8 cellular contexts compared by ENCODE assay signal in genomic region chr15:72375846-72376581, GRCh38. TPM values are rescaled to one million over a fixed set of nuclear protein-coding genes. Genes with fewer than 3 reads are reported as not detected.
DNase-seq lines count a peak whose midpoint lies in the region; ATAC-seq and TF ChIP-seq lines count a peak whose summit lies in the region.

Gene HEXA (minus strand): TSS chr15:72376014. CDS start chr15:72375972, 42 bp downstream.

- peak within 1 kb of the TSS; percentile 95 to 98 (median 96) for H3K27ac Mint-ChIP-seq in CD4-positive, CD25-positive, alpha-beta regulatory T cell
- H3K27ac Mint-ChIP-seq in activated CD4-positive, alpha-beta memory T cell treated with anti-CD3 and anti-CD28 coated beads, Interleukin-2, amount 10 ng/mL, durations not matched to agents 7 days and 5 days: peak within 1 kb of the TSS; percentile 92

- CTCF ChIA-PET in activated CD4-positive, alpha-beta memory T cell treated with anti-CD3 and anti-CD28 coated beads, Interleukin-2, amount 10 ng/mL, durations not matched to agents 7 days and 5 days (lab: Charles Lee): interaction anchor here (0.7 to 2.1 kb wide), 4 partner anchors 9 to 149 kb away, joined by 3 to 5 read pairs (median 4); no protein-coding TSS in a partner anchor

- no peaks in the 10 kb centered on the region for H3K9me3 Mint-ChIP-seq in CD4-positive, CD25-positive, alpha-beta regulatory T cell
- H3K9me3 Mint-ChIP-seq in activated CD4-positive, alpha-beta memory T cell treated with anti-CD3 and anti-CD28 coated beads, Interleukin-2, amount 10 ng/mL, durations not matched to agents 7 days and 5 days: no peaks in the 10 kb centered on the region

- no peaks in the 10 kb centered on the region for H3K27me3 ChIP-seq in CD4-positive, CD25-positive, alpha-beta regulatory T cell (ENCODE audit: control insufficient read depth, insufficient read depth, low read length)
- H3K27me3 ChIP-seq in duodenal mucosa (ENCODE audit: control insufficient read depth in 1 of 2, insufficient read depth in 2 of 2, low read length in 2 of 2): no peaks in the 10 kb centered on the region

- H3K4me1 Mint-ChIP-seq in CD4-positive, CD25-positive, alpha-beta regulatory T cell: peaks cover 24 to 64% (median 41%) of the 10 kb centered on the region in 4 donors
- peaks cover 41% of the 10 kb centered on the region for H3K4me1 Mint-ChIP-seq in activated CD4-positive, alpha-beta memory T cell treated with anti-CD3 and anti-CD28 coated beads, Interleukin-2, amount 10 ng/mL, durations not matched to agents 7 days and 5 days

- TF ChIP-seq POLR2A in lower leg skin (IDR thresholded peaks at IDR 0.05): peak in 1 of 2 donors; percentile 66

- peak within 1 kb of the TSS; percentile 78 for H3K4me3 ChIP-seq in CD4-positive, CD25-positive, alpha-beta regulatory T cell (ENCODE audit: low read depth, low read length)
- peak within 1 kb of the TSS; percentile 93 to 99 for H3K4me3 ChIP-seq in duodenal mucosa (ENCODE audit: low read depth in 1 of 2, low read length in 2 of 2)
- peak within 1 kb of the TSS; percentile 58 for H3K4me3 ChIP-seq in lower leg skin (ENCODE audit: low read depth, poor library complexity, severe bottlenecking)

- peak within 1 kb of the TSS; percentile 86 for H3K27ac ChIP-seq in CD4-positive, CD25-positive, alpha-beta regulatory T cell (ENCODE audit: insufficient read depth, low read length, poor library complexity, severe bottlenecking)
- H3K27ac ChIP-seq in duodenal mucosa (ENCODE audit: low read depth, low read length): peak within 1 kb of the TSS; percentile 79

- H3K9ac ChIP-seq in duodenal mucosa (ENCODE audit: low read depth in 1 of 2, low read length in 2 of 2): peak within 1 kb of the TSS; percentile 91 to 99

- H3K9me3 ChIP-seq in CD4-positive, CD25-positive, alpha-beta regulatory T cell (ENCODE audit: control insufficient read depth in 2 of 2, low read length in 2 of 2): no peaks in the 10 kb centered on the region
- no peaks in the 10 kb centered on the region for H3K9me3 ChIP-seq in duodenal mucosa (ENCODE audit: control insufficient read depth in 1 of 2, low read length in 2 of 2)

- peak; percentile 93 to 97 (median 95) for DNase-seq in CD4-positive, CD25-positive, alpha-beta regulatory T cell
- peak; percentile 90 for DNase-seq in HK-2 (ENCODE audit: unreplicated experiment)
- DNase-seq in NCI-H82 treated with DMSO at 0.1 percent for 48 hours (lab: John Stamatoyannopoulos, UW; ENCODE audit: unreplicated experiment): peak; percentile 85
- DNase-seq in activated CD4-positive, alpha-beta memory T cell treated with anti-CD3 and anti-CD28 coated beads, Interleukin-2, amount 10 ng/mL, durations not matched to agents 7 days and 5 days: peak; percentile 98
- peak; percentile 94 to 99 for DNase-seq in lower leg skin (ENCODE audit: low spot score in 2 of 2)
- DNase-seq in stimulated activated CD4-positive, alpha-beta T cell treated with anti-CD3 and anti-CD28 coated beads, Interleukin-4, amount 100 ng/mL, for 4 hours: peak; percentile 86 to 98

- ATAC-seq in CD4-positive, CD25-positive, alpha-beta regulatory T cell (ENCODE audit: low read depth in 2 of 2): peak; percentile 83 to 86
- peak; percentile 80 for ATAC-seq in GM19452 (IDR thresholded peaks at IDR 0.05; ENCODE audit: unreplicated experiment)

- POLR2A ChIA-PET in activated CD4-positive, alpha-beta memory T cell treated with anti-CD3 and anti-CD28 coated beads, Interleukin-2, amount 10 ng/mL, durations not matched to agents 7 days and 5 days (lab: Charles Lee): interaction anchor here (0.6 to 5.0 kb wide), 22 partner anchors 8 to 407 kb away, joined by 3 to 72 read pairs (median 5); partner anchors contain the start of genes ARIH1, CELF6, GRAMD2A and PKM

- no peak for TF ChIP-seq CTCF in lower leg skin (IDR thresholded peaks at IDR 0.05)

- no peaks in the 10 kb centered on the region for H3K27me3 Mint-ChIP-seq in CD4-positive, CD25-positive, alpha-beta regulatory T cell
- no peaks in the 10 kb centered on the region for H3K27me3 Mint-ChIP-seq in activated CD4-positive, alpha-beta memory T cell treated with anti-CD3 and anti-CD28 coated beads, Interleukin-2, amount 10 ng/mL, durations not matched to agents 7 days and 5 days

- peaks cover 33% of the 10 kb centered on the region for H3K4me1 ChIP-seq in CD4-positive, CD25-positive, alpha-beta regulatory T cell (ENCODE audit: control insufficient read depth, insufficient read depth, low read length, poor library complexity, severe bottlenecking)
- peaks cover 12 to 22% of the 10 kb centered on the region in 2 donors for H3K4me1 ChIP-seq in duodenal mucosa (ENCODE audit: control insufficient read depth in 1 of 2, insufficient read depth in 2 of 2, low read length in 2 of 2)

- peaks cover 1% of the 10 kb centered on the region for H3K36me3 ChIP-seq in CD4-positive, CD25-positive, alpha-beta regulatory T cell (ENCODE audit: control insufficient read depth, insufficient read depth, low read length)
- peaks cover 0 to 3% of the 10 kb centered on the region in 2 donors for H3K36me3 ChIP-seq in duodenal mucosa (ENCODE audit: control insufficient read depth in 1 of 2, insufficient read depth in 2 of 2, low read length in 2 of 2)

- H3K36me3 Mint-ChIP-seq in CD4-positive, CD25-positive, alpha-beta regulatory T cell: peaks cover 2% of the 10 kb centered on the region
- H3K36me3 Mint-ChIP-seq in activated CD4-positive, alpha-beta memory T cell treated with anti-CD3 and anti-CD28 coated beads, Interleukin-2, amount 10 ng/mL, durations not matched to agents 7 days and 5 days (ENCODE audit: low read depth): peaks cover 12% of the 10 kb centered on the region

- H3K4me3 Mint-ChIP-seq in CD4-positive, CD25-positive, alpha-beta regulatory T cell: peak within 1 kb of the TSS; percentile 92 to 97 (median 94)
- H3K4me3 Mint-ChIP-seq in activated CD4-positive, alpha-beta memory T cell treated with anti-CD3 and anti-CD28 coated beads, Interleukin-2, amount 10 ng/mL, durations not matched to agents 7 days and 5 days: peak within 1 kb of the TSS; percentile 83

- intact Hi-C loops in lower leg skin (cut with DNase I; ENCODE audit: low total_unique reads): no loop called here

- 0 to 1% methylated on average over 36 to 39 of the region's 50 CpGs for WGBS in lower leg skin, 2 donors

RNA-seq across cellular contexts. Expression of gene HEXA, which starts in this region (rescaled TPM):
- 88.1 TPM for total RNA-seq in CD4-positive, CD25-positive, alpha-beta regulatory T cell
- 10 to 100 TPM; 81.9 to 97.4 (median 89.4) TPM for polyA plus RNA-seq in CD4-positive, CD25-positive, alpha-beta regulatory T cell
- total RNA-seq in activated CD4-positive, alpha-beta memory T cell treated with anti-CD3 and anti-CD28 coated beads, Interleukin-2, amount 10 ng/mL, durations not matched to agents 7 days and 5 days: 100 to 1,000 TPM; 110 to 111 TPM
- total RNA-seq in lower leg skin: 10 to 100 TPM; 35.7 to 61.2 (median 48.3) TPM

Comparison
In these comparisons a context has a peak if more than half of its experiments do, and no peak if none do; other contexts are left out.
1. Peak in every context shown above with its lines: DNase-seq, ATAC-seq, H3K4me3 ChIP-seq and H3K27ac ChIP-seq.